In genomic region chr11:57484141-57484710, GRCh38 we compare ENCODE assay signal across 10 cellular contexts. TPM values are rescaled to one million over a fixed set of nuclear protein-coding genes. Genes with fewer than 3 reads are reported as not detected.
DNase-seq lines count a peak whose midpoint lies in the region; ATAC-seq and TF ChIP-seq lines count a peak whose summit lies in the region.
"Had no signal": no experiment of that assay in that cellular context is flagged by ENCODE, and none has a peak within 500 bp of the region (broad histone marks: within the 10 kb centered on the region; RNA-seq: fewer than 3 reads in every experiment).

No MANE protein-coding gene starts in this region.

- peaks cover 28 to 33% of the 10 kb centered on the region in 2 donors for H3K4me1 ChIP-seq in gastrocnemius medialis

- peaks cover 6 to 9% (median 6%) of the 10 kb centered on the region in 3 donors for H3K27me3 ChIP-seq in gastrocnemius medialis

- H3K4me3 ChIP-seq in NB4 (ENCODE audit: low read depth, low read length) (peak overlapping the region; percentile 41), gastrocnemius medialis (no peak overlapping the region)

- peaks cover 14% of the 10 kb centered on the region for H3K36me3 Mint-ChIP-seq in stimulated activated memory B cell treated with anti-CD40 and anti-IgM and Interleukin-4, amounts not matched to agents 10 μg/mL and 1 μg/mL and 100 μg/mL, for 72 hours

- in situ Hi-C loops in gastrocnemius medialis (cut with MboI; ENCODE audit: low sequenced_read_pairs in 4 of 4): loop anchor here in 1 of 4 donors (25.0 kb wide), 1 partner anchor 147 kb away; the partner anchor contains the start of genes P2RX3 and SSRP1

- DNase-seq in NB4 (ENCODE audit: low read depth): peak; percentile 93
- DNase-seq in gastrocnemius medialis: no peak
- no peak for DNase-seq in OCI-M2 (lab: John Stamatoyannopoulos, UW; ENCODE audit: unreplicated experiment)
- DNase-seq in NK-92 treated with Interleukin-12 subunit alpha and Interleukin-12 subunit beta, amount 100 ng/mL, for 24 hours (lab: John Stamatoyannopoulos, UW): no peak
- DNase-seq: islet precursor cell, NCI-H345, WERI-Rb-1 had no signal

- H3K36me3 ChIP-seq in gastrocnemius medialis: peaks cover 0 to 37% of the 10 kb centered on the region in 2 donors
- H3K36me3 ChIP-seq: WERI-Rb-1 had no signal

- no peak overlapping the region for H3K27ac ChIP-seq in gastrocnemius medialis
- H3K27ac ChIP-seq: WERI-Rb-1 had no signal

- no peaks in the 10 kb centered on the region for H3K9me3 Mint-ChIP-seq in stimulated activated memory B cell treated with anti-CD40 and anti-IgM and Interleukin-4, amounts not matched to agents 10 μg/mL and 1 μg/mL and 100 μg/mL, for 72 hours

- H3K4me1 Mint-ChIP-seq in stimulated activated memory B cell treated with anti-CD40 and anti-IgM and Interleukin-4, amounts not matched to agents 10 μg/mL and 1 μg/mL and 100 μg/mL, for 72 hours: peaks cover 49% of the 10 kb centered on the region

- TF ChIP-seq CTCF in NB4 (IDR thresholded peaks at IDR 0.05; ENCODE audit: low read depth, low read length): no peak
- TF ChIP-seq CTCF in gastrocnemius medialis (IDR thresholded peaks at IDR 0.05 in 4 of 5, conservative IDR thresholded peaks at IDR 0.05 in 1 of 5): no peak

- TF ChIP-seq POLR2A in NB4 (IDR thresholded peaks at IDR 0.05; ENCODE audit: extremely low read depth, insufficient read length) (no peak), gastrocnemius medialis (IDR thresholded peaks at IDR 0.05) (no peak)

- ATAC-seq in GM19324 (IDR thresholded peaks at IDR 0.05; ENCODE audit: low FRiP score, unreplicated experiment) (peak; percentile 49), HG02938 (IDR thresholded peaks at IDR 0.05; ENCODE audit: unreplicated experiment) (peak; percentile 58), gastrocnemius medialis (no peak)
- peak; percentile 81 for ATAC-seq in stimulated activated memory B cell treated with anti-CD40 and anti-IgM and Interleukin-4, amounts not matched to agents 10 μg/mL and 1 μg/mL and 100 μg/mL, for 72 hours

- H3K4me3 Mint-ChIP-seq in stimulated activated memory B cell treated with anti-CD40 and anti-IgM and Interleukin-4, amounts not matched to agents 10 μg/mL and 1 μg/mL and 100 μg/mL, for 72 hours: no peak overlapping the region

- no peaks in the 10 kb centered on the region for H3K9me3 ChIP-seq in gastrocnemius medialis

- no peak overlapping the region for H3K27ac Mint-ChIP-seq in stimulated activated memory B cell treated with anti-CD40 and anti-IgM and Interleukin-4, amounts not matched to agents 10 μg/mL and 1 μg/mL and 100 μg/mL, for 72 hours

- peaks cover 32% of the 10 kb centered on the region for H3K27me3 Mint-ChIP-seq in stimulated activated memory B cell treated with anti-CD40 and anti-IgM and Interleukin-4, amounts not matched to agents 10 μg/mL and 1 μg/mL and 100 μg/mL, for 72 hours

- intact Hi-C loops in gastrocnemius medialis (cut with DNase I; ENCODE audit: low total_unique reads): loop anchor here (5.0 kb wide), 1 partner anchor 137 kb away; no protein-coding TSS in a partner anchor

RNA-seq across cellular contexts. Expression of gene RTN4RL2, which starts 23.9 kb away (rescaled TPM):
- total RNA-seq in gastrocnemius medialis: 1 to 10 TPM in 1 of 4 donors, under 1 TPM in 3; 0.13 to 2.8 (median 0.77) TPM

RNA-seq across cellular contexts. Expression of gene SLC43A1, which starts 31.3 kb away (rescaled TPM):
- total RNA-seq in gastrocnemius medialis: 10 to 100 TPM in 3 of 4 donors, 1 to 10 TPM in 1; 7.4 to 35.1 (median 15.8) TPM

RNA-seq across cellular contexts. Expression of gene TIMM10, which starts 46.3 kb away (rescaled TPM):
- total RNA-seq in gastrocnemius medialis: 10 to 100 TPM; 45.4 to 61.7 (median 49.5) TPM

RNA-seq across cellular contexts. Expression of gene SMTNL1, which starts 53.2 kb away (rescaled TPM):
- 10 to 100 TPM; 23.0 to 52.7 (median 43.4) TPM for total RNA-seq in gastrocnemius medialis

RNA-seq across cellular contexts. Expression of gene SLC43A3, which starts 57.3 kb away (rescaled TPM):
- total RNA-seq in gastrocnemius medialis: 10 to 100 TPM; 13.9 to 22.5 (median 20.3) TPM

Comparison
In these comparisons a context has a peak if more than half of its experiments do, and no peak if none do; other contexts are left out.
1. ATAC-seq: peak in GM19324 (single experiment), HG02938 (single experiment) and stimulated activated memory B cell treated with anti-CD40 and anti-IgM and Interleukin-4, amounts not matched to agents 10 μg/mL and 1 μg/mL and 100 μg/mL, for 72 hours (single experiment); none in gastrocnemius medialis (0 of 2).